ENCODE assay signal across 2 cellular contexts in the genomic region with DNA sequence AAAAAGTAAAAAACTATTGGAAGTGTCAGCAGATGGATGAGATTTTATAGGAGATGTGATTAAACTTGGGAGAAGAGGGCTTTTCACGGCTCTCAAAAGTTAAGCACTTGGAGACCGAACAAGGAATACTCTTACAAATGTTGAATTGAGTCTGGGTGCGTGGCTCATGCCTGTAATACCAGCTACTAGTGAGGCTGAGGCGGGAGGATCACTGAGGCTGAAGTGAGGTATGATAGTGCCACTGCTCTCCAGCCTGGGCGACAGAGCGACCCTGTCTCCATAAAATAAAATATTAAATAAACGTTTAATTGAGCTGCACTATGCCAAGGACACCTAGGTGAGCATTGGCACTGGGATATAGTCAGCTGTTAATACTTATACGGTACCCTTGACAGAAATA.
TF ChIP-seq lines count a peak whose summit lies in the region.

No MANE protein-coding gene starts in this region.

TF ChIP-seq in IMR-90, 13 proteins besides CTCF, POLR2A, EP300 and RAD21:
- TF ChIP-seq CEBPB (IDR thresholded peaks at IDR 0.05; ENCODE audit: low read depth, low read length) (no peak), RCOR1 (IDR thresholded peaks at IDR 0.05; ENCODE audit: insufficient replicate concordance, low read length) (no peak), NFE2L2 (IDR thresholded peaks at IDR 0.05; ENCODE audit: low read depth, low read length) (no peak), ELK1 (IDR thresholded peaks at IDR 0.05; ENCODE audit: borderline replicate concordance, low read depth, low read length) (no peak), RFX5 (IDR thresholded peaks at IDR 0.05; ENCODE audit: low read depth, low read length) (no peak), BHLHE40 (IDR thresholded peaks at IDR 0.05; ENCODE audit: low read depth, low read length) (no peak), FOS (IDR thresholded peaks at IDR 0.05; ENCODE audit: low read depth, low read length) (no peak), MXI1 (IDR thresholded peaks at IDR 0.05; ENCODE audit: borderline replicate concordance, low read depth, low read length) (no peak), CHD1 (IDR thresholded peaks at IDR 0.05; ENCODE audit: low read depth, low read length) (no peak), MAFK (IDR thresholded peaks at IDR 0.05; ENCODE audit: low read depth, low read length) (no peak), MAZ (IDR thresholded peaks at IDR 0.05; ENCODE audit: borderline replicate concordance, low read depth, low read length) (no peak), SMC3 (IDR thresholded peaks at IDR 0.05; ENCODE audit: low read depth, low read length) (no peak)
- TF ChIP-seq, protein P1, sequence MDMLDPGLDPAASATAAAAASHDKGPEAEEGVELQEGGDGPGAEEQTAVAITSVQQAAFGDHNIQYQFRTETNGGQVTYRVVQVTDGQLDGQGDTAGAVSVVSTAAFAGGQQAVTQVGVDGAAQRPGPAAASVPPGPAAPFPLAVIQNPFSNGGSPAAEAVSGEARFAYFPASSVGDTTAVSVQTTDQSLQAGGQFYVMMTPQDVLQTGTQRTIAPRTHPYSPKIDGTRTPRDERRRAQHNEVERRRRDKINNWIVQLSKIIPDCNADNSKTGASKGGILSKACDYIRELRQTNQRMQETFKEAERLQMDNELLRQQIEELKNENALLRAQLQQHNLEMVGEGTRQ (IDR thresholded peaks at IDR 0.05; ENCODE audit: low read depth, low read length), result no peak

TF ChIP-seq in K562, 482 proteins besides CTCF, POLR2A, EP300 and RAD21:
- 0 out of 2 replicates have a peak, but pooled peaks have one; percentile 5 for TF ChIP-seq MAFF (IDR thresholded peaks at IDR 0.05; ENCODE audit: low read length)
- TF ChIP-seq MTA3 (IDR thresholded peaks at IDR 0.05; ENCODE audit: borderline replicate concordance), result no peak
- TF ChIP-seq ZNF263 (CRISPR knock-in tag; IDR thresholded peaks at IDR 0.05; ENCODE audit: borderline replicate concordance), result no peak
- no peak for TF ChIP-seq CC2D1A (IDR thresholded peaks at IDR 0.05)
- TF ChIP-seq MNT (conservative IDR thresholded peaks at IDR 0.05), result 0 out of 4 replicates have a peak, but pooled peaks of 1 of the 2 experiments have one; percentile 5
- TF ChIP-seq MYC (IDR thresholded peaks at IDR 0.05; ENCODE audit: low read depth, low read length), result no peak
- no peak for TF ChIP-seq MYC (CRISPR knock-in tag; IDR thresholded peaks at IDR 0.05; ENCODE audit: borderline replicate concordance, low read depth)
- no peak for TF ChIP-seq MGA (IDR thresholded peaks at IDR 0.05)
- TF ChIP-seq TCFL5 (CRISPR knock-in tag; conservative IDR thresholded peaks at IDR 0.05), result no peak
- TF ChIP-seq, protein P2, sequence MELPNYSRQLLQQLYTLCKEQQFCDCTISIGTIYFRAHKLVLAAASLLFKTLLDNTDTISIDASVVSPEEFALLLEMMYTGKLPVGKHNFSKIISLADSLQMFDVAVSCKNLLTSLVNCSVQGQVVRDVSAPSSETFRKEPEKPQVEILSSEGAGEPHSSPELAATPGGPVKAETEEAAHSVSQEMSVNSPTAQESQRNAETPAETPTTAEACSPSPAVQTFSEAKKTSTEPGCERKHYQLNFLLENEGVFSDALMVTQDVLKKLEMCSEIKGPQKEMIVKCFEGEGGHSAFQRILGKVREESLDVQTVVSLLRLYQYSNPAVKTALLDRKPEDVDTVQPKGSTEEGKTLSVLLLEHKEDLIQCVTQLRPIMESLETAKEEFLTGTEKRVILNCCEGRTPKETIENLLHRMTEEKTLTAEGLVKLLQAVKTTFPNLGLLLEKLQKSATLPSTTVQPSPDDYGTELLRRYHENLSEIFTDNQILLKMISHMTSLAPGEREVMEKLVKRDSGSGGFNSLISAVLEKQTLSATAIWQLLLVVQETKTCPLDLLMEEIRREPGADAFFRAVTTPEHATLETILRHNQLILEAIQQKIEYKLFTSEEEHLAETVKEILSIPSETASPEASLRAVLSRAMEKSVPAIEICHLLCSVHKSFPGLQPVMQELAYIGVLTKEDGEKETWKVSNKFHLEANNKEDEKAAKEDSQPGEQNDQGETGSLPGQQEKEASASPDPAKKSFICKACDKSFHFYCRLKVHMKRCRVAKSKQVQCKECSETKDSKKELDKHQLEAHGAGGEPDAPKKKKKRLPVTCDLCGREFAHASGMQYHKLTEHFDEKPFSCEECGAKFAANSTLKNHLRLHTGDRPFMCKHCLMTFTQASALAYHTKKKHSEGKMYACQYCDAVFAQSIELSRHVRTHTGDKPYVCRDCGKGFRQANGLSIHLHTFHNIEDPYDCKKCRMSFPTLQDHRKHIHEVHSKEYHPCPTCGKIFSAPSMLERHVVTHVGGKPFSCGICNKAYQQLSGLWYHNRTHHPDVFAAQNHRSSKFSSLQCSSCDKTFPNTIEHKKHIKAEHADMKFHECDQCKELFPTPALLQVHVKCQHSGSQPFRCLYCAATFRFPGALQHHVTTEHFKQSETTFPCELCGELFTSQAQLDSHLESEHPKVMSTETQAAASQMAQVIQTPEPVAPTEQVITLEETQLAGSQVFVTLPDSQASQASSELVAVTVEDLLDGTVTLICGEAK (IDR thresholded peaks at IDR 0.05), result no peak
- TF ChIP-seq, protein P2 (CRISPR knock-in tag; IDR thresholded peaks at IDR 0.05), result no peak
